ENCODE assay signal across 8 cellular contexts in genomic region chr15:44682809-44683682, GRCh38. TPM values are rescaled to one million over a fixed set of nuclear protein-coding genes. Genes with fewer than 3 reads are reported as not detected.
DNase-seq lines count a peak whose midpoint lies in the region; TF ChIP-seq lines count a peak whose summit lies in the region.
"Not testable (repeated sequence)": the region's sequence is repeated elsewhere in the genome, so short reads cannot be mapped to it uniquely, and the experiment has no call there.

No MANE protein-coding gene starts in this region.

- not testable (repeated sequence) for H3K9me3 ChIP-seq in skeletal muscle satellite cell (replicated peaks; ENCODE audit: low read length)

- DNase-seq in DMS79 treated with DMSO at 0.1 percent for 48 hours (lab: John Stamatoyannopoulos, UW) = peak; percentile 54
- DNase-seq in NCI-H1105 treated with DMSO at 0.1 percent for 48 hours (lab: John Stamatoyannopoulos, UW) = peak; percentile 18
- DNase-seq in RPMI8226 = peak; percentile 87
- DNase-seq in activated CD8-positive, alpha-beta memory T cell treated with anti-CD3 and anti-CD28 coated beads for 24 hours = peak; percentile 83
- peak; percentile 37 for DNase-seq in brain microvascular endothelial cell
- DNase-seq in islet precursor cell = peak; percentile 70
- DNase-seq in stimulated activated naive CD4-positive, alpha-beta T cell treated with Interleukin-2 at 50 U/mL for 16 hours (lab: John Stamatoyannopoulos, UW) = peak; percentile 74

- not testable (repeated sequence) for H3K4me1 ChIP-seq in skeletal muscle satellite cell (ENCODE audit: control insufficient read depth, insufficient read depth, low read length)

- H3K36me3 ChIP-seq in brain microvascular endothelial cell (replicated peaks); skeletal muscle satellite cell (ENCODE audit: insufficient read depth, low read length): not testable (repeated sequence)

- H3K4me3 ChIP-seq in brain microvascular endothelial cell (ENCODE audit: low read depth, low read length); skeletal muscle satellite cell (ENCODE audit: low read length): not testable (repeated sequence)

- TF ChIP-seq CTCF in brain microvascular endothelial cell (IDR thresholded peaks at IDR 0.05; ENCODE audit: low read depth, low read length, missing control alignments) = not testable (repeated sequence)

- H3K27ac ChIP-seq in brain microvascular endothelial cell = not testable (repeated sequence)

- H3K27me3 ChIP-seq in brain microvascular endothelial cell (replicated peaks) = not testable (repeated sequence)
- H3K27me3 ChIP-seq in skeletal muscle satellite cell (ENCODE audit: control insufficient read depth, insufficient read depth, low read length) = peaks cover 30% of the 10 kb centered on the region

- in situ Hi-C loops in brain microvascular endothelial cell (cut with HindIII; ENCODE audit: low pct_ligation_motif_present, low sequenced_read_pairs) = not testable (repeated sequence)

- not testable (repeated sequence) for H3K9ac ChIP-seq in skeletal muscle satellite cell (ENCODE audit: low read depth, low read length)

- H3K4me2 ChIP-seq in skeletal muscle satellite cell (ENCODE audit: low read length) = peak overlapping the region; percentile 33

RNA-seq across cellular contexts. Expression of gene SPG11, which starts 19.6 kb away (rescaled TPM):
- 39.8 and 40.2 TPM in 2 replicates for total RNA-seq in skeletal muscle satellite cell (2012; rRNA removed)

RNA-seq across cellular contexts. Expression of gene PATL2, which starts 28.1 kb away (rescaled TPM):
- total RNA-seq in skeletal muscle satellite cell (2012; rRNA removed) = 0.22 and 1.3 TPM in 2 replicates

RNA-seq across cellular contexts. Expression of gene B2M, which starts 28.3 kb away (rescaled TPM):
- 1,199 and 2,179 TPM in 2 replicates for total RNA-seq in skeletal muscle satellite cell (2012; rRNA removed)

RNA-seq across cellular contexts. Expression of gene TRIM69, which starts 53.3 kb away (rescaled TPM):
- total RNA-seq in skeletal muscle satellite cell (2012; rRNA removed) = 7.6 and 8.6 TPM in 2 replicates

Comparison
In these comparisons a context has a peak if more than half of its experiments do, and no peak if none do; other contexts are left out.
1. DNase-seq: peak in every context shown above with its lines; median percentile 87 in RPMI8226; 83 in activated CD8-positive, alpha-beta memory T cell treated with anti-CD3 and anti-CD28 coated beads for 24 hours; 74 in stimulated activated naive CD4-positive, alpha-beta T cell treated with Interleukin-2 at 50 U/mL for 16 hours; 70 in islet precursor cell; 54 in DMS79 treated with DMSO at 0.1 percent for 48 hours; 37 in brain microvascular endothelial cell; 18 in NCI-H1105 treated with DMSO at 0.1 percent for 48 hours.